Comparison of ENCODE assay signal across 12 cellular contexts in the genomic region with DNA sequence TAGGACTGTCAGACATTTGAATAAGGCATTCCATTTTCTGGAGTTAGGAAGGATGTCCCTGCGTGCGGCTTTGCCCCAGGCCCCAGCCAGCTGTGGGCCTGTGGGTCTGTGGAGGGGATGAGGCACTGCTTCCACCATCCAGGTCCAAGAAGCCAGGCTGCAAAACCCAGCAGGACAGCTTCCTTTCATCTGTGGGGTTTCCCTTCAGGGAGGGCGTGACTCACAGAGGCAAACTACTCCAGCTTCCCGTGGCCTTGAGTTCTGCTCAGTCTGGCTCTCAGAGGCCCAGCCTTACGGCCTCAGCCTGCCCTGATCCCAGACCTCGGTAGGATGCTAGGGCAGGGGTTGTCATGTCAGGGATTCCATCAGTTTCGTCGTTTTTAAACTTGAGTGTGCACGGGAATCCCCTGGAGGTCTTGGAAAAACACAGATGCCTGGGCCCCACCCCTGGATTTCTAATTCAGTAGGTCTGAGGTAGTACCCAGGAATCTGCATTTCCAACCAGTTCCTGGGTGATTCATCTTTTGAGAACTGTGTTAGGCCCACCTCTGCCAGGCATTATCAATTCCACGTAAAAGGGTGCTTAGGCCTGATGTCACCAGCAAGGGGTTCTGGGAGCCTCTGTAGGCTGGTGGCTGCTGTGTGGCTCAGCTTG. TPM values are rescaled to one million over a fixed set of nuclear protein-coding genes. Genes with fewer than 3 reads are reported as not detected.
DNase-seq lines count a peak whose midpoint lies in the region; ATAC-seq and TF ChIP-seq lines count a peak whose summit lies in the region.
"Had no signal": no experiment of that assay in that cellular context is flagged by ENCODE, and none has a peak within 500 bp of the region (broad histone marks: within the 10 kb centered on the region; RNA-seq: fewer than 3 reads in every experiment).

No MANE protein-coding gene starts in this region.

- H3K27me3 ChIP-seq in adrenal gland: no peaks in the 10 kb centered on the region

- H3K27ac ChIP-seq in adrenal gland: no peak overlapping the region

- peak; percentile 78 for DNase-seq in Daoy (ENCODE audit: low read depth)
- peak; percentile 4 for DNase-seq in HK-2 (ENCODE audit: unreplicated experiment)
- DNase-seq in adrenal gland: peak; percentile 56 to 84 (median 78)
- DNase-seq in left lobe of liver (ENCODE audit: low spot score): peak; percentile 5
- no peak for DNase-seq in NCI-H446 treated with DMSO at 0.1 percent for 48 hours (lab: John Stamatoyannopoulos, UW)
- DNase-seq in posterior cingulate gyrus: no peak
- DNase-seq: effector memory CD8-positive, alpha-beta T cell; hippocampal formation; mesendoderm; NCI-H345 had no signal

- H3K36me3 ChIP-seq in adrenal gland (replicated peaks in 1 of 2): no peaks in the 10 kb centered on the region

- H3K4me1 ChIP-seq in adrenal gland (replicated peaks in 1 of 2): no peaks in the 10 kb centered on the region

- no peak for TF ChIP-seq POLR2A in adrenal gland (IDR thresholded peaks at IDR 0.05)

- no peaks in the 10 kb centered on the region for H3K9me3 ChIP-seq in adrenal gland (replicated peaks in 1 of 3)

- ATAC-seq in left lobe of liver (no peak), SK-N-SH treated with all-trans-retinoic acid at 6 μM for 48 hours (no peak), GM18511 (IDR thresholded peaks at IDR 0.05; ENCODE audit: unreplicated experiment) (no peak)

- intact Hi-C loops in adrenal gland (cut with DNase I) (no loop called here), posterior cingulate gyrus (cut with DNase I) (no loop called here)

- WGBS in adrenal gland, 4 donors: 49 to 66% (median 55%) methylated on average over 4 to 10 of the region's 10 CpGs

- no peak overlapping the region for H3K4me3 ChIP-seq in adrenal gland

- TF ChIP-seq CTCF in adrenal gland (IDR thresholded peaks at IDR 0.05): no peak

TF ChIP-seq in SK-N-SH treated with all-trans-retinoic acid at 6 μM for 48 hours, 23 proteins besides CTCF, POLR2A, EP300 and RAD21:
- TF ChIP-seq ZNF8 (CRISPR knock-in tag; IDR thresholded peaks at IDR 0.05) (no peak), CSDC2 (CRISPR knock-in tag; IDR thresholded peaks at IDR 0.05) (no peak), BACH2 (CRISPR knock-in tag; IDR thresholded peaks at IDR 0.05; ENCODE audit: borderline replicate concordance) (no peak), RARB (CRISPR knock-in tag; IDR thresholded peaks at IDR 0.05) (no peak), ESRRG (CRISPR knock-in tag; IDR thresholded peaks at IDR 0.05) (no peak), ZNF565 (CRISPR knock-in tag; conservative IDR thresholded peaks at IDR 0.05; ENCODE audit: low read depth) (no peak), ZFP3 (CRISPR knock-in tag; IDR thresholded peaks at IDR 0.05) (no peak), ZFP30 (CRISPR knock-in tag; IDR thresholded peaks at IDR 0.05) (no peak), PPARA (CRISPR knock-in tag; IDR thresholded peaks at IDR 0.05; ENCODE audit: borderline replicate concordance) (no peak), ISL1 (CRISPR knock-in tag; IDR thresholded peaks at IDR 0.05) (no peak), ARNTL (CRISPR knock-in tag; IDR thresholded peaks at IDR 0.05; ENCODE audit: borderline replicate concordance, low read depth) (no peak), ZNF70 (CRISPR knock-in tag; IDR thresholded peaks at IDR 0.05) (no peak)
- TF ChIP-seq, protein P1, sequence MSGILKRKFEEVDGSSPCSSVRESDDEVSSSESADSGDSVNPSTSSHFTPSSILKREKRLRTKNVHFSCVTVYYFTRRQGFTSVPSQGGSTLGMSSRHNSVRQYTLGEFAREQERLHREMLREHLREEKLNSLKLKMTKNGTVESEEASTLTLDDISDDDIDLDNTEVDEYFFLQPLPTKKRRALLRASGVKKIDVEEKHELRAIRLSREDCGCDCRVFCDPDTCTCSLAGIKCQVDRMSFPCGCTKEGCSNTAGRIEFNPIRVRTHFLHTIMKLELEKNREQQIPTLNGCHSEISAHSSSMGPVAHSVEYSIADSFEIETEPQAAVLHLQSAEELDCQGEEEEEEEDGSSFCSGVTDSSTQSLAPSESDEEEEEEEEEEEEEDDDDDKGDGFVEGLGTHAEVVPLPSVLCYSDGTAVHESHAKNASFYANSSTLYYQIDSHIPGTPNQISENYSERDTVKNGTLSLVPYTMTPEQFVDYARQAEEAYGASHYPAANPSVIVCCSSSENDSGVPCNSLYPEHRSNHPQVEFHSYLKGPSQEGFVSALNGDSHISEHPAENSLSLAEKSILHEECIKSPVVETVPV (CRISPR knock-in tag; IDR thresholded peaks at IDR 0.05): no peak
- TF ChIP-seq, protein P2, sequence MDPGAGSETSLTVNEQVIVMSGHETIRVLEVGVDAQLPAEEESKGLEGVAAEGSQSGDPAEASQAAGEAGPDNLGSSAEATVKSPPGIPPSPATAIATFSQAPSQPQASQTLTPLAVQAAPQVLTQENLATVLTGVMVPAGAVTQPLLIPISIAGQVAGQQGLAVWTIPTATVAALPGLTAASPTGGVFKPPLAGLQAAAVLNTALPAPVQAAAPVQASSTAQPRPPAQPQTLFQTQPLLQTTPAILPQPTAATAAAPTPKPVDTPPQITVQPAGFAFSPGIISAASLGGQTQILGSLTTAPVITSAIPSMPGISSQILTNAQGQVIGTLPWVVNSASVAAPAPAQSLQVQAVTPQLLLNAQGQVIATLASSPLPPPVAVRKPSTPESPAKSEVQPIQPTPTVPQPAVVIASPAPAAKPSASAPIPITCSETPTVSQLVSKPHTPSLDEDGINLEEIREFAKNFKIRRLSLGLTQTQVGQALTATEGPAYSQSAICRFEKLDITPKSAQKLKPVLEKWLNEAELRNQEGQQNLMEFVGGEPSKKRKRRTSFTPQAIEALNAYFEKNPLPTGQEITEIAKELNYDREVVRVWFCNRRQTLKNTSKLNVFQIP (CRISPR knock-in tag; IDR thresholded peaks at IDR 0.05; ENCODE audit: borderline replicate concordance, low read depth): no peak
- TF ChIP-seq, protein P3, sequence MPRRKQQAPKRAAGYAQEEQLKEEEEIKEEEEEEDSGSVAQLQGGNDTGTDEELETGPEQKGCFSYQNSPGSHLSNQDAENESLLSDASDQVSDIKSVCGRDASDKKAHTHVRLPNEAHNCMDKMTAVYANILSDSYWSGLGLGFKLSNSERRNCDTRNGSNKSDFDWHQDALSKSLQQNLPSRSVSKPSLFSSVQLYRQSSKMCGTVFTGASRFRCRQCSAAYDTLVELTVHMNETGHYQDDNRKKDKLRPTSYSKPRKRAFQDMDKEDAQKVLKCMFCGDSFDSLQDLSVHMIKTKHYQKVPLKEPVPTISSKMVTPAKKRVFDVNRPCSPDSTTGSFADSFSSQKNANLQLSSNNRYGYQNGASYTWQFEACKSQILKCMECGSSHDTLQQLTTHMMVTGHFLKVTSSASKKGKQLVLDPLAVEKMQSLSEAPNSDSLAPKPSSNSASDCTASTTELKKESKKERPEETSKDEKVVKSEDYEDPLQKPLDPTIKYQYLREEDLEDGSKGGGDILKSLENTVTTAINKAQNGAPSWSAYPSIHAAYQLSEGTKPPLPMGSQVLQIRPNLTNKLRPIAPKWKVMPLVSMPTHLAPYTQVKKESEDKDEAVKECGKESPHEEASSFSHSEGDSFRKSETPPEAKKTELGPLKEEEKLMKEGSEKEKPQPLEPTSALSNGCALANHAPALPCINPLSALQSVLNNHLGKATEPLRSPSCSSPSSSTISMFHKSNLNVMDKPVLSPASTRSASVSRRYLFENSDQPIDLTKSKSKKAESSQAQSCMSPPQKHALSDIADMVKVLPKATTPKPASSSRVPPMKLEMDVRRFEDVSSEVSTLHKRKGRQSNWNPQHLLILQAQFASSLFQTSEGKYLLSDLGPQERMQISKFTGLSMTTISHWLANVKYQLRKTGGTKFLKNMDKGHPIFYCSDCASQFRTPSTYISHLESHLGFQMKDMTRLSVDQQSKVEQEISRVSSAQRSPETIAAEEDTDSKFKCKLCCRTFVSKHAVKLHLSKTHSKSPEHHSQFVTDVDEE (CRISPR knock-in tag; IDR thresholded peaks at IDR 0.05): no peak

RNA-seq across cellular contexts. Expression of a gene that starts 32.3 kb away (rescaled TPM):
- under 0.01 TPM in 1 of 2 replicates, not detected in the other for total RNA-seq in Daoy (2014; rRNA removed; shearing (Covaris generic))
- total RNA-seq in adrenal gland (1 to 10 TPM; 1.5 to 8.5 (median 2.0) TPM), left lobe of liver (2.4 TPM)
- polyA plus RNA-seq in adrenal gland: 1 to 10 TPM in 1 of 3 donors, under 1 TPM in 2; 0.54 to 5.4 (median 0.72) TPM

Comparison
In these comparisons a context has a peak if more than half of its experiments do, and no peak if none do; other contexts are left out.
1. DNase-seq: peak in Daoy (single experiment), HK-2 (single experiment), adrenal gland (7 of 7) and left lobe of liver (single experiment); none in NCI-H446 treated with DMSO at 0.1 percent for 48 hours (single experiment) and posterior cingulate gyrus (0 of 10).